12 cellular contexts compared by ENCODE assay signal in genomic region chr1:115189814-115190541, GRCh38.
A peak's percentile ranks its signal among the peaks of the same experiment; 100 is the strongest.
DNase-seq lines count a peak whose midpoint lies in the region; ATAC-seq and TF ChIP-seq lines count a peak whose summit lies in the region.
"Had no signal": no experiment of that assay in that cellular context is flagged by ENCODE, and none has a peak within 500 bp of the region (broad histone marks: within the 10 kb centered on the region; RNA-seq: fewer than 3 reads in every experiment).

No MANE protein-coding gene starts in this region.

- intact Hi-C loops in colonic mucosa (cut with DNase I): no loop called here

- H3K27ac ChIP-seq in RWPE2 (ENCODE audit: poor library complexity, severe bottlenecking) (peak overlapping the region; percentile 92), colonic mucosa (no peak overlapping the region)
- H3K27ac ChIP-seq: HL-60 had no signal

- H3K4me1 ChIP-seq in RWPE2 (ENCODE audit: insufficient read depth, poor library complexity, severe bottlenecking) (peaks cover 23% of the 10 kb centered on the region), colonic mucosa (no peaks in the 10 kb centered on the region)

- H3K27me3 ChIP-seq in RWPE2 (ENCODE audit: insufficient read depth, poor library complexity, severe bottlenecking) (no peaks in the 10 kb centered on the region), colonic mucosa (no peaks in the 10 kb centered on the region)

- H3K9me3 ChIP-seq in RWPE2 (ENCODE audit: severe bottlenecking) (no peaks in the 10 kb centered on the region), colonic mucosa (no peaks in the 10 kb centered on the region)

- H3K9ac ChIP-seq in colonic mucosa (ENCODE audit: low read depth in 2 of 2, low read length in 2 of 2): peak overlapping the region in 1 of 2 donors; percentile 8

- H3K4me3 ChIP-seq in RWPE2 (ENCODE audit: severe bottlenecking) (no peak overlapping the region), fibroblast of pulmonary artery (replicated peaks; ENCODE audit: low read depth, low read length) (no peak overlapping the region), colonic mucosa (no peak overlapping the region)

- no peak for TF ChIP-seq CTCF in RWPE2 (IDR thresholded peaks at IDR 0.05; ENCODE audit: poor library complexity, severe bottlenecking)
- TF ChIP-seq CTCF in fibroblast of pulmonary artery (IDR thresholded peaks at IDR 0.05; ENCODE audit: low read length, missing control alignments): no peak
- TF ChIP-seq CTCF in colonic mucosa (IDR thresholded peaks at IDR 0.05): no peak

- ATAC-seq in RWPE2 (ENCODE audit: low read depth): peak; percentile 96
- no peak for ATAC-seq in GM18520 (IDR thresholded peaks at IDR 0.05; ENCODE audit: unreplicated experiment)
- ATAC-seq in GM19023 (IDR thresholded peaks at IDR 0.05; ENCODE audit: unreplicated experiment): no peak
- ATAC-seq in GM18867 (IDR thresholded peaks at IDR 0.05; ENCODE audit: unreplicated experiment): no peak
- ATAC-seq: activated CD4-positive, CD25-positive, alpha-beta regulatory T cell treated with anti-CD3 and anti-CD28 coated beads, Interleukin-2, amount 50 U/mL, for 24 hours had no signal

- H3K36me3 ChIP-seq in RWPE2 (ENCODE audit: low read depth) (no peaks in the 10 kb centered on the region), colonic mucosa (no peaks in the 10 kb centered on the region)

- peak; percentile 78 for DNase-seq in GM03348 (ENCODE audit: low spot score)
- no peak for DNase-seq in RWPE2 (ENCODE audit: low spot score)
- peak; percentile 71 for DNase-seq in fibroblast of pulmonary artery (ENCODE audit: low read depth)
- DNase-seq in putamen (ENCODE audit: low spot score): peak; percentile 70
- DNase-seq in colonic mucosa: no peak
- DNase-seq: GF-D8, NCI-H526 had no signal

Comparison
In these comparisons a context has a peak if more than half of its experiments do, and no peak if none do; other contexts are left out.
1. DNase-seq: peak in GM03348 (single experiment), fibroblast of pulmonary artery (single experiment) and putamen (single experiment); none in RWPE2 (single experiment) and colonic mucosa (single experiment).